ENCODE assay signal across 2 cellular contexts in the genomic region with DNA sequence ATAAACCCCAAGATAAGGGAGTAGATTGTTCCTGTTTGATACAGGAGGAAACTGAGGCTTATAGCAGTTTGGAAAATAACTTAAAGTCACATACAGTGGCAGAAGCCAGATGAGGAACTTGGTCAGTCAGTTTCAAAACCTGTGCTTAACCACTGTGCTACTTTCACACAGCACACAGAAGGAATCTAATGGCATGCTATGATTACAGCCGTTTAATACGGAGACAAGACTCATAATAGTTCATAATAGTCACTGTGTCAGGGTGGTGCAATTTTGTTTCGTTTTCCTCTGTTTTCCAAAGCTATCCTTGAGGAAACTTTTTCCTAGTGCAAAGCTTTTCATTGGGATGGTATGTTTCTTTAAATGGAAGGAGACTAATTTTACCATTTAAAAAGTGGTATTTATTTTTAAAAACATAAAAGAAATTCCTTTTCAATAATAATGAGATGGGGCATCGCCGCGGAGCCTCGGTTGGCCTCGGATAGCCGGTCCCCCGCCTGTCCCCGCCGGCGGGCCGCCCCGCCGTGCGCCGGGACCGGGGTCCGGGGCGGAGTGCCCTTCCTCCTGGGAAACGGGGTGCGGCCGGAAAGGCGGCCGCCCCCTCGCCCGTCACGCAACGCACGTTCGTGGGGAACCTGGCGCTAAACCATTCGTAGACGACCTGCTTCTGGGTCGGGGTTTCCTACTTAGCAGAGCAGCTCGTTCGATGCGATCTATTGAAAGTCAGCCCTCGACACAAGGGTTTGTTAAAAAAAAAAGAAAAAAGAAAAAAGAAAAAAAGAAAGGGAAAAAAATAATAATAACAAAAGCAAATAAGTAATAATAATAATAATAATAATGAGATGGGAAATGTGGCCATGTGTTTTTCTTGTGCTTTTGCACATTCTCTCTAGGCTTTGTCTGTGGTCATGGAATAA.
TF ChIP-seq lines count a peak whose summit lies in the region.

No MANE protein-coding gene starts in this region.

TF ChIP-seq in H1, 55 proteins besides CTCF, POLR2A, EP300 and RAD21:
- no peak for TF ChIP-seq SUZ12 (IDR thresholded peaks at IDR 0.05; ENCODE audit: low read length)
- no peak for TF ChIP-seq RBBP5 (IDR thresholded peaks at IDR 0.05; ENCODE audit: borderline replicate concordance, low read depth, low read length)

TF ChIP-seq in SK-N-SH, 30 proteins besides CTCF, POLR2A, EP300 and RAD21:
- no peak for TF ChIP-seq NFIC (IDR thresholded peaks at IDR 0.05; ENCODE audit: borderline replicate concordance)
- no peak for TF ChIP-seq YY1 (IDR thresholded peaks at IDR 0.05; ENCODE audit: low read depth)
- TF ChIP-seq NRF1 (IDR thresholded peaks at IDR 0.05; ENCODE audit: low read depth, low read length): no peak
- no peak for TF ChIP-seq CHD2 (IDR thresholded peaks at IDR 0.05; ENCODE audit: low read length, partially characterized antibody)
